Comparison of ENCODE assay signal across 9 cellular contexts in the genomic region with DNA sequence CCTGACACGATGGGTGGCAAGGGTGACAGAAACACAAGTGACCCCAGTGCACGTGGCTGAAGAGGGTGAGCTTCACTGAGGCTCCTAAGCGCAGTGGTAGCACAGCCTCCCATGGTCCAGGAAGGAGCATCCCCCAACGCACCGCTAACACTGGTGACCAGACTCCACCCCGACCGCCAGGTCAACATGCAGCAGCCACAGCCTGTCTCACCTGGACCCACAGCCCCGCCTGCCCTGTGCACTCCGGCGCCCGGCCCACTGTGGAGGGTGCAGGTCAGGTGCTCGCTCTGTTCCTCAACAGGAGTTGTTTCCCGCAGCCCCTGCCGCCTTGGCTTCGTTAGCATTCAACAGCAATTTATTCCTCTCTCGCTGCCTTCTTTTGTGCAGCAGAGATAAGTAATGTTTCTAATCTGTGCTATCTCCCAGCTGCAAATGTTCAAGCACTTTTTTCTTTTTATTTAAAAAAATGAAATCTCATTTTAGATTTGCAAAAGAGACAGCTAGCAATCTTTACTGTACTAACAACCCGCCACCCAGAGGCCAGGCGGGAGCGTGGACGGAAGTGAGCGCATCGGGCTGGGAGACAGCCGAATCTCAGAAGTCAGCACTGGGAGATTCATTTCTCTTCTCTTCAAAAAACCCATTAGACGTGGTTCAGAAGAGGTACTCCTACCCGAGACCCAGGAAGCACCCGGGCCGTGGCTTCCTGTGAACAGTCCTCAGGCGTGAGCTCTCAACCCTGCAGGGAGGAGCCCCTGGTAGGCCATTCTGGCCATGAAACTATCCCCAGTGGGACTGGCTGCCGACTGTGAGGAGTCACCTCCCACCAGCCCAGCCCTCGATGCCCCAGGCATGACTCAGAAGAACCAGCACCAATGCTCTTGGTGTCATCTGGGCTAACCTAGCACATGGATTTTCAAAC.
A peak's percentile ranks its signal among the peaks of the same experiment; 100 is the strongest.
DNase-seq lines count a peak whose midpoint lies in the region; ATAC-seq, FAIRE-seq and TF ChIP-seq lines count a peak whose summit lies in the region.
"Had no signal": no experiment of that assay in that cellular context is flagged by ENCODE, and none has a peak within 500 bp of the region (broad histone marks: within the 10 kb centered on the region; RNA-seq: fewer than 3 reads in every experiment).

No MANE protein-coding gene starts in this region.

- POLR2A ChIA-PET in naive thymus-derived CD8-positive, alpha-beta T cell (lab: Charles Lee), result interaction anchor here (0.5 to 2.2 kb wide), 5 partner anchors 20 to 567 kb away, joined by 3 to 10 read pairs (median 4); no protein-coding TSS in a partner anchor

- no peaks in the 10 kb centered on the region for H3K36me3 Mint-ChIP-seq in activated T-cell treated with anti-CD3 and anti-CD28 coated beads, Interleukin-2, amount 50 U/mL, for 4 hours (ENCODE audit: insufficient read depth)
- H3K36me3 Mint-ChIP-seq in naive thymus-derived CD8-positive, alpha-beta T cell, result no peaks in the 10 kb centered on the region

- no peak overlapping the region for H3K4me3 ChIP-seq in HUES64 (ENCODE audit: low read length)
- H3K4me3 ChIP-seq in ascending aorta, result no peak overlapping the region

- no peaks in the 10 kb centered on the region for H3K9me3 Mint-ChIP-seq in activated T-cell treated with anti-CD3 and anti-CD28 coated beads, Interleukin-2, amount 50 U/mL, for 4 hours
- peaks cover 0 to 6% (median 0%) of the 10 kb centered on the region in 9 donors for H3K9me3 Mint-ChIP-seq in naive thymus-derived CD8-positive, alpha-beta T cell
- H3K9me3 Mint-ChIP-seq: nephron progenitor cell had no signal

- H3K9ac ChIP-seq in HUES64 (ENCODE audit: low read depth, low read length), result no peak overlapping the region

- TF ChIP-seq CTCF in ascending aorta (IDR thresholded peaks at IDR 0.05), result no peak

- peak overlapping the region; percentile 81 to 95 (median 91) for H3K27ac Mint-ChIP-seq in naive thymus-derived CD8-positive, alpha-beta T cell

- no peak overlapping the region for H3K4me3 Mint-ChIP-seq in activated T-cell treated with anti-CD3 and anti-CD28 coated beads, Interleukin-2, amount 50 U/mL, for 4 hours
- peak overlapping the region; percentile 29 to 75 (median 61) for H3K4me3 Mint-ChIP-seq in naive thymus-derived CD8-positive, alpha-beta T cell
- H3K4me3 Mint-ChIP-seq: nephron progenitor cell had no signal

- intact Hi-C loops in ascending aorta (cut with DNase I), result no loop called here

- H3K27me3 ChIP-seq in HUES64 (ENCODE audit: insufficient read depth, low read length) (no peaks in the 10 kb centered on the region), ascending aorta (no peaks in the 10 kb centered on the region)

- H3K4me1 Mint-ChIP-seq in activated T-cell treated with anti-CD3 and anti-CD28 coated beads, Interleukin-2, amount 50 U/mL, for 4 hours (ENCODE audit: low read depth), result peaks cover 53% of the 10 kb centered on the region
- peaks cover 31 to 74% (median 72%) of the 10 kb centered on the region in 4 donors for H3K4me1 Mint-ChIP-seq in naive thymus-derived CD8-positive, alpha-beta T cell

- DNase-seq in ELR (ENCODE audit: low read depth) (peak; percentile 81), frontal cortex (ENCODE audit: low spot score in 2 of 2) (no peak), ascending aorta (ENCODE audit: low spot score in 2 of 2) (no peak), NCI-H774 (lab: John Stamatoyannopoulos, UW) (no peak)
- DNase-seq in activated T-cell treated with anti-CD3 and anti-CD28 coated beads, Interleukin-2, amount 50 U/mL, for 4 hours, result peak; percentile 31
- DNase-seq in naive thymus-derived CD8-positive, alpha-beta T cell, result peak in 7 of 10 donors; percentile 23 to 72 (median 46)
- DNase-seq: nephron progenitor cell had no signal

- H3K36me3 ChIP-seq in HUES64 (ENCODE audit: insufficient read depth, low read length) (no peaks in the 10 kb centered on the region), ascending aorta (no peaks in the 10 kb centered on the region)

- WGBS in HUES64, result 87% methylated on average over 30 of the region's 30 CpGs

- H3K9me3 ChIP-seq in HUES64 (ENCODE audit: insufficient read depth, low read depth, low read length) (no peaks in the 10 kb centered on the region), ascending aorta (no peaks in the 10 kb centered on the region)

- H3K27me3 Mint-ChIP-seq in activated T-cell treated with anti-CD3 and anti-CD28 coated beads, Interleukin-2, amount 50 U/mL, for 4 hours (ENCODE audit: low read depth), result no peaks in the 10 kb centered on the region
- H3K27me3 Mint-ChIP-seq in naive thymus-derived CD8-positive, alpha-beta T cell, result no peaks in the 10 kb centered on the region

- H3K4me1 ChIP-seq in HUES64 (ENCODE audit: insufficient read depth, low read length) (peaks cover 8% of the 10 kb centered on the region), ascending aorta (no peaks in the 10 kb centered on the region)

- peak; percentile 52 to 74 for ATAC-seq in activated T-cell treated with anti-CD3 and anti-CD28 coated beads, Interleukin-2, amount 50 U/mL, for 4 hours
- ATAC-seq in naive thymus-derived CD8-positive, alpha-beta T cell, result peak; percentile 59 to 60
- no peak for ATAC-seq in HG03521 (IDR thresholded peaks at IDR 0.05; ENCODE audit: unreplicated experiment)

- H3K27ac ChIP-seq in HUES64 (ENCODE audit: low read depth, low read length) (0 out of 2 replicates have a peak overlapping the region, but pooled peaks have one; percentile 25), ascending aorta (no peak overlapping the region)

- no peak for FAIRE-seq in frontal cortex (lab: Jason Lieb, UNC)

Comparison
In these comparisons a context has a peak if more than half of its experiments do, and no peak if none do; other contexts are left out.
1. DNase-seq: peak in ELR (single experiment), activated T-cell treated with anti-CD3 and anti-CD28 coated beads, Interleukin-2, amount 50 U/mL, for 4 hours (single experiment) and naive thymus-derived CD8-positive, alpha-beta T cell (7 of 10); none in frontal cortex (0 of 2), ascending aorta (0 of 2) and NCI-H774 (single experiment).